ENCODE assay signal across 1 cellular context in genomic region chr1:95233737-95234493, GRCh38.
A peak's percentile ranks its signal among the peaks of the same experiment; 100 is the strongest.
TF ChIP-seq lines count a peak whose summit lies in the region.

Gene RWDD3 (plus strand): TSS chr1:95234210. CDS start chr1:95234231, 21 bp downstream.

TF ChIP-seq in HepG2, 621 proteins besides CTCF, POLR2A, EP300 and RAD21 (continued from another document and continues in another):
- TF ChIP-seq ZNF260 (CRISPR knock-in tag; IDR thresholded peaks at IDR 0.05; ENCODE audit: borderline replicate concordance, low read depth) (no peak), NFKB2 (CRISPR knock-in tag; IDR thresholded peaks at IDR 0.05; ENCODE audit: borderline replicate concordance) (peak; percentile 79; the same call in 1 of the 2 replicates), ZNF570 (CRISPR knock-in tag; IDR thresholded peaks at IDR 0.05; ENCODE audit: borderline replicate concordance) (no peak), DDIT3 (CRISPR knock-in tag; IDR thresholded peaks at IDR 0.05) (no peak), SP140L (CRISPR knock-in tag; IDR thresholded peaks at IDR 0.05; ENCODE audit: borderline replicate concordance) (no peak), ZNF496 (CRISPR knock-in tag; IDR thresholded peaks at IDR 0.05; ENCODE audit: insufficient replicate concordance) (no peak), PTBP1 (IDR thresholded peaks at IDR 0.05; ENCODE audit: low read depth, low read length, poor library complexity, severe bottlenecking) (peak; percentile 20), TFE3 (CRISPR knock-in tag; IDR thresholded peaks at IDR 0.05) (peak; percentile 29; the same call in 1 of the 2 replicates), TBL1XR1 (IDR thresholded peaks at IDR 0.05; ENCODE audit: borderline replicate concordance, low read length, partially characterized antibody) (no peak), REST (IDR thresholded peaks at IDR 0.05; ENCODE audit: borderline replicate concordance in 1 of 2, low read depth in 1 of 2, low read length in 2 of 2) (peak in 1 of 2 experiments; percentile 57; a peak in 1 of 4 replicates), TGIF2 (CRISPR knock-in tag; IDR thresholded peaks at IDR 0.05) (no peak), PHF8 (CRISPR knock-in tag; IDR thresholded peaks at IDR 0.05) (peak; percentile 100), ZNF687 (CRISPR knock-in tag; IDR thresholded peaks at IDR 0.05) (peak; percentile 86), KLF9 (CRISPR knock-in tag; IDR thresholded peaks at IDR 0.05; ENCODE audit: low read depth) (no peak), ZNF460 (CRISPR knock-in tag; IDR thresholded peaks at IDR 0.05; ENCODE audit: borderline replicate concordance) (no peak), CREM (IDR thresholded peaks at IDR 0.05) (no peak), CREM (CRISPR knock-in tag; IDR thresholded peaks at IDR 0.05) (no peak), ZBTB20 (CRISPR knock-in tag; IDR thresholded peaks at IDR 0.05; ENCODE audit: borderline replicate concordance, low read depth) (peak; percentile 56; the same call in 1 of the 2 replicates), ZSCAN25 (CRISPR knock-in tag; IDR thresholded peaks at IDR 0.05) (peak; percentile 81), ZNF33A (CRISPR knock-in tag; IDR thresholded peaks at IDR 0.05; ENCODE audit: borderline replicate concordance) (no peak), ZNF784 (CRISPR knock-in tag; IDR thresholded peaks at IDR 0.05; ENCODE audit: borderline replicate concordance) (peak; percentile 85), KLF12 (CRISPR knock-in tag; IDR thresholded peaks at IDR 0.05; ENCODE audit: borderline replicate concordance) (0 out of 2 replicates have a peak, but pooled peaks have one; percentile 59), ZNF276 (CRISPR knock-in tag; IDR thresholded peaks at IDR 0.05; ENCODE audit: low read depth) (no peak), ZNF562 (CRISPR knock-in tag; IDR thresholded peaks at IDR 0.05; ENCODE audit: borderline replicate concordance) (no peak), SRSF9 (IDR thresholded peaks at IDR 0.05; ENCODE audit: borderline replicate concordance, insufficient read depth, low read depth, low read length, poor library complexity, severe bottlenecking) (no peak), RORA (CRISPR knock-in tag; IDR thresholded peaks at IDR 0.05) (no peak), AKAP8 (CRISPR knock-in tag; IDR thresholded peaks at IDR 0.05) (peak; percentile 60; the same call in 1 of the 2 replicates), KLF11 (CRISPR knock-in tag; IDR thresholded peaks at IDR 0.05) (peak; percentile 82), ZNF230 (CRISPR knock-in tag; IDR thresholded peaks at IDR 0.05) (no peak), ZNF143 (CRISPR knock-in tag; IDR thresholded peaks at IDR 0.05) (no peak), EEA1 (CRISPR knock-in tag; IDR thresholded peaks at IDR 0.05; ENCODE audit: borderline replicate concordance) (0 out of 2 replicates have a peak, but pooled peaks have one; percentile 47), FOXC1 (CRISPR knock-in tag; IDR thresholded peaks at IDR 0.05; ENCODE audit: borderline replicate concordance) (no peak), MTA1 (CRISPR knock-in tag; IDR thresholded peaks at IDR 0.05; ENCODE audit: borderline replicate concordance) (peak; percentile 61; the same call in 1 of the 2 replicates), BRD4 (CRISPR knock-in tag; IDR thresholded peaks at IDR 0.05) (peak; percentile 87; the same call in 1 of the 2 replicates), NKX3-1 (CRISPR knock-in tag; IDR thresholded peaks at IDR 0.05) (0 out of 2 replicates have a peak, but pooled peaks have one; percentile 19), DMAP1 (CRISPR knock-in tag; IDR thresholded peaks at IDR 0.05) (peak; percentile 67; the same call in 1 of the 2 replicates), ZIK1 (CRISPR knock-in tag; IDR thresholded peaks at IDR 0.05; ENCODE audit: borderline replicate concordance, low read depth) (peak; percentile 74; the same call in 1 of the 2 replicates), ZNF556 (CRISPR knock-in tag; IDR thresholded peaks at IDR 0.05; ENCODE audit: borderline replicate concordance) (no peak; the same call in 1 of the 2 replicates), ZNF615 (CRISPR knock-in tag; IDR thresholded peaks at IDR 0.05; ENCODE audit: borderline replicate concordance) (no peak), MED13 (CRISPR knock-in tag; IDR thresholded peaks at IDR 0.05) (no peak), GLI4 (CRISPR knock-in tag; IDR thresholded peaks at IDR 0.05; ENCODE audit: borderline replicate concordance) (0 out of 2 replicates have a peak, but pooled peaks have one; percentile 37), SNRNP70 (IDR thresholded peaks at IDR 0.05; ENCODE audit: low read depth, low read length) (no peak), ZNF737 (CRISPR knock-in tag; IDR thresholded peaks at IDR 0.05; ENCODE audit: borderline replicate concordance) (peak; percentile 45; the same call in 1 of the 2 replicates), ZNF552 (CRISPR knock-in tag; IDR thresholded peaks at IDR 0.05; ENCODE audit: borderline replicate concordance) (no peak), WIZ (CRISPR knock-in tag; IDR thresholded peaks at IDR 0.05) (no peak), ZNF512 (CRISPR knock-in tag; IDR thresholded peaks at IDR 0.05) (no peak), CREB1 (IDR thresholded peaks at IDR 0.05) (no peak), CREB1 (CRISPR knock-in tag; IDR thresholded peaks at IDR 0.05) (no peak), ELF3 (CRISPR knock-in tag; IDR thresholded peaks at IDR 0.05) (peak; percentile 71), CBX1 (IDR thresholded peaks at IDR 0.05; ENCODE audit: low read depth) (peak; percentile 39), ZNF569 (CRISPR knock-in tag; IDR thresholded peaks at IDR 0.05; ENCODE audit: borderline replicate concordance) (no peak), ZNF607 (CRISPR knock-in tag; IDR thresholded peaks at IDR 0.05; ENCODE audit: borderline replicate concordance) (peak; percentile 69; the same call in 1 of the 2 replicates), HOMEZ (CRISPR knock-in tag; IDR thresholded peaks at IDR 0.05; ENCODE audit: low read depth) (0 out of 2 replicates have a peak, but pooled peaks have one; percentile 24), POLR2AphosphoS5 (IDR thresholded peaks at IDR 0.05; ENCODE audit: low read depth, low read length) (peak; percentile 78), ZNF776 (CRISPR knock-in tag; IDR thresholded peaks at IDR 0.05) (peak; percentile 33; the same call in 1 of the 2 replicates)
